In the genomic region with DNA sequence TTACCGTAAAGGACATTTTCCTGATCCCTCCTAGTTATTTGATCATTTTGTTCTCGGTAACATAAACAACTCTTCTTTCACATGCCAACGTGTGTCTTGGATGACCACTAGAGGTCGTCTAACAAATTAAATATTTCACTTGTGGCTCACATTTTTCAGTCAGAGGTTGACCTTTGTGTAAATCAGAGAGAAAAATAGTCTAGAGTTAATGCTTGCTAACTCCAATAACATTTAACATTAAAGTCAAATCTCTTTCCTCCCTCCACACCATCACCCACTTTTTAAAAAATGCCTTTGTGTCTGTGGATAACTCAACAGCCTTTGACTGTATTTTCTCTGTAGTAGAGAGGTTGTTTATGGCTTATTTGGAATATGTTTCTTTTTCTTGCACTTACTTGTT, we compare ENCODE assay signal across 8 cellular contexts.
DNase-seq lines count a peak whose midpoint lies in the region; ATAC-seq, FAIRE-seq and TF ChIP-seq lines count a peak whose summit lies in the region.

No MANE protein-coding gene starts in this region.

- H3K4me2 ChIP-seq in skeletal muscle satellite cell (ENCODE audit: low read length): peak overlapping the region; percentile 0

- peak; percentile 24 for DNase-seq in activated CD4-positive, alpha-beta T cell treated with anti-CD3 and anti-CD28 coated beads, Interleukin-2, amount 10 ng/mL, durations not matched to agents 7 days and 5 days
- no peak for DNase-seq in activated CD4-positive, alpha-beta T cell treated with anti-CD3 and anti-CD28 coated beads for 1 hour
- DNase-seq in H54 (ENCODE audit: insufficient read length, low spot score): peak; percentile 12
- peak; percentile 49 for DNase-seq in NB4 (ENCODE audit: low read depth)
- no peak for DNase-seq in left cardiac atrium

- H3K9me3 Mint-ChIP-seq in activated CD4-positive, alpha-beta T cell treated with anti-CD3 and anti-CD28 coated beads, Interleukin-2, amount 10 ng/mL, durations not matched to agents 7 days and 5 days: peaks cover 14% of the 10 kb centered on the region

- H3K4me3 Mint-ChIP-seq in activated CD4-positive, alpha-beta T cell treated with anti-CD3 and anti-CD28 coated beads, Interleukin-2, amount 10 ng/mL, durations not matched to agents 7 days and 5 days: no peak overlapping the region

- TF ChIP-seq POLR2A in H54 (IDR thresholded peaks at IDR 0.05; ENCODE audit: low read depth, low read length): no peak
- TF ChIP-seq POLR2A in NB4 (IDR thresholded peaks at IDR 0.05; ENCODE audit: extremely low read depth, insufficient read length): no peak
- no peak for TF ChIP-seq POLR2A in GM18505 (IDR thresholded peaks at IDR 0.05; ENCODE audit: borderline replicate concordance, extremely low read depth, insufficient read depth, insufficient read length)

- intact Hi-C loops in left cardiac atrium (cut with DNase I): loop anchor here in 1 of 2 donors (5.0 kb wide), 2 partner anchors 220 to 890 kb away; partner anchors contain the start of gene B3GALT2

- no peaks in the 10 kb centered on the region for H3K27me3 ChIP-seq in skeletal muscle satellite cell (ENCODE audit: control insufficient read depth, insufficient read depth, low read length)

- no peak overlapping the region for H3K9ac ChIP-seq in skeletal muscle satellite cell (ENCODE audit: low read depth, low read length)

- TF ChIP-seq CTCF in NB4 (IDR thresholded peaks at IDR 0.05; ENCODE audit: low read depth, low read length) (peak; percentile 47), WI38 (IDR thresholded peaks at IDR 0.05; ENCODE audit: low read depth, low read length) (peak; percentile 29; the same call in 1 of the 2 replicates)

- H3K36me3 Mint-ChIP-seq in activated CD4-positive, alpha-beta T cell treated with anti-CD3 and anti-CD28 coated beads, Interleukin-2, amount 10 ng/mL, durations not matched to agents 7 days and 5 days (ENCODE audit: low read depth): peaks cover 22% of the 10 kb centered on the region

- POLR2A ChIA-PET in activated CD4-positive, alpha-beta T cell treated with anti-CD3 and anti-CD28 coated beads, Interleukin-2, amount 10 ng/mL, durations not matched to agents 7 days and 5 days (lab: Charles Lee): no interaction called here

- H3K4me3 ChIP-seq in NB4 (ENCODE audit: low read depth, low read length) (no peak overlapping the region), WI38 (ENCODE audit: low read depth, low read length) (no peak overlapping the region), skeletal muscle satellite cell (ENCODE audit: low read length) (no peak overlapping the region)

- no peaks in the 10 kb centered on the region for H3K27me3 Mint-ChIP-seq in activated CD4-positive, alpha-beta T cell treated with anti-CD3 and anti-CD28 coated beads, Interleukin-2, amount 10 ng/mL, durations not matched to agents 7 days and 5 days

- peak overlapping the region; percentile 32 for H3K27ac Mint-ChIP-seq in activated CD4-positive, alpha-beta T cell treated with anti-CD3 and anti-CD28 coated beads, Interleukin-2, amount 10 ng/mL, durations not matched to agents 7 days and 5 days

- ATAC-seq in left cardiac atrium (peak; percentile 29 to 45), GM18505 (IDR thresholded peaks at IDR 0.05; ENCODE audit: unreplicated experiment) (no peak)

- peaks cover 20% of the 10 kb centered on the region for H3K4me1 Mint-ChIP-seq in activated CD4-positive, alpha-beta T cell treated with anti-CD3 and anti-CD28 coated beads, Interleukin-2, amount 10 ng/mL, durations not matched to agents 7 days and 5 days

- peaks cover 2% of the 10 kb centered on the region for H3K4me1 ChIP-seq in skeletal muscle satellite cell (ENCODE audit: control insufficient read depth, insufficient read depth, low read length)

- no peaks in the 10 kb centered on the region for H3K36me3 ChIP-seq in skeletal muscle satellite cell (ENCODE audit: insufficient read depth, low read length)

- CTCF ChIA-PET in activated CD4-positive, alpha-beta T cell treated with anti-CD3 and anti-CD28 coated beads, Interleukin-2, amount 10 ng/mL, durations not matched to agents 7 days and 5 days (lab: Charles Lee): no interaction called here

- no peaks in the 10 kb centered on the region for H3K9me3 ChIP-seq in skeletal muscle satellite cell (replicated peaks; ENCODE audit: low read length)

- FAIRE-seq in H54 (lab: Jason Lieb, UNC): peak; percentile 96

Comparison
In these comparisons a context has a peak if more than half of its experiments do, and no peak if none do; other contexts are left out.
1. DNase-seq: peak in activated CD4-positive, alpha-beta T cell treated with anti-CD3 and anti-CD28 coated beads, Interleukin-2, amount 10 ng/mL, durations not matched to agents 7 days and 5 days (single experiment), H54 (single experiment) and NB4 (single experiment); none in activated CD4-positive, alpha-beta T cell treated with anti-CD3 and anti-CD28 coated beads for 1 hour (single experiment) and left cardiac atrium (single experiment).